In genomic region chr6:107458687-107459282, GRCh38 we compare ENCODE assay signal across 8 cellular contexts. TPM values are rescaled to one million over a fixed set of nuclear protein-coding genes. Genes with fewer than 3 reads are reported as not detected.
DNase-seq lines count a peak whose midpoint lies in the region; ATAC-seq and TF ChIP-seq lines count a peak whose summit lies in the region.

No MANE protein-coding gene starts in this region.

- H3K36me3 Mint-ChIP-seq in progenitor cell of endocrine pancreas (ENCODE audit: insufficient read depth) = no peaks in the 10 kb centered on the region

- DNase-seq in BE2C = no peak
- peak; percentile 5 for DNase-seq in NCI-H82 treated with DMSO at 0.1 percent for 48 hours (lab: John Stamatoyannopoulos, UW; ENCODE audit: unreplicated experiment)
- DNase-seq in activated gamma-delta T cell treated with Interleukin-2 at 50 U/mL for 16 hours = peak; percentile 23
- DNase-seq in left cardiac atrium = peak; percentile 24
- DNase-seq in progenitor cell of endocrine pancreas (ENCODE audit: low spot score, unreplicated experiment) = peak; percentile 25
- DNase-seq in SIG-M5 treated with dmso at 0.1 percent for 504 hours (lab: John Stamatoyannopoulos, UW; ENCODE audit: unreplicated experiment) = no peak

- H3K27ac Mint-ChIP-seq in progenitor cell of endocrine pancreas = peak overlapping the region; percentile 97

- no peaks in the 10 kb centered on the region for H3K9me3 ChIP-seq in BE2C

- H3K27me3 Mint-ChIP-seq in progenitor cell of endocrine pancreas = no peaks in the 10 kb centered on the region

- peak overlapping the region; percentile 93 for H3K4me3 ChIP-seq in BE2C (ENCODE audit: low read depth, low read length)

- peak overlapping the region; percentile 99 for H3K4me3 Mint-ChIP-seq in progenitor cell of endocrine pancreas (ENCODE audit: low read depth)

- H3K9me3 Mint-ChIP-seq in progenitor cell of endocrine pancreas (ENCODE audit: low read depth) = no peaks in the 10 kb centered on the region

- H3K4me1 Mint-ChIP-seq in progenitor cell of endocrine pancreas (ENCODE audit: low read depth) = peaks cover 8% of the 10 kb centered on the region

- no peaks in the 10 kb centered on the region for H3K36me3 ChIP-seq in BE2C

- no peaks in the 10 kb centered on the region for H3K27me3 ChIP-seq in BE2C

- no peaks in the 10 kb centered on the region; the same call in 1 of the 2 replicates for H3K4me1 ChIP-seq in BE2C

- TF ChIP-seq CTCF in BE2C (IDR thresholded peaks at IDR 0.05; ENCODE audit: low read depth, low read length) (no peak), progenitor cell of endocrine pancreas (IDR thresholded peaks at IDR 0.05; ENCODE audit: unreplicated experiment) (no peak)

- intact Hi-C loops in left cardiac atrium (cut with DNase I) = no loop called here

- ATAC-seq in GM18867 (IDR thresholded peaks at IDR 0.05; ENCODE audit: unreplicated experiment) = peak; percentile 31
- ATAC-seq in HG03064 (IDR thresholded peaks at IDR 0.05; ENCODE audit: low read depth, unreplicated experiment) = peak; percentile 22
- ATAC-seq in left cardiac atrium = peak in 1 of 2 donors; percentile 6

RNA-seq across cellular contexts. Expression of gene PDSS2, which starts 0.6 kb away (rescaled TPM):
- polyA plus RNA-seq in BE2C (2012; ENCODE audit: insufficient read depth, insufficient read length, low read depth) = 6.7 TPM
- 10 to 100 TPM; 11.1 to 15.6 TPM for total RNA-seq in left cardiac atrium
- 12.5 and 12.8 TPM in 2 replicates for total RNA-seq in progenitor cell of endocrine pancreas

RNA-seq across cellular contexts. Expression of gene SOBP, which starts 31.1 kb away (rescaled TPM):
- polyA plus RNA-seq in BE2C (2012; ENCODE audit: insufficient read depth, insufficient read length, low read depth) = 28.5 TPM
- total RNA-seq in left cardiac atrium = 10 to 100 TPM; 13.6 to 14.4 TPM
- total RNA-seq in progenitor cell of endocrine pancreas = 15.4 and 17.0 TPM in 2 replicates

Comparison
In these comparisons a context has a peak if more than half of its experiments do, and no peak if none do; other contexts are left out.
1. DNase-seq: peak in NCI-H82 treated with DMSO at 0.1 percent for 48 hours (single experiment), activated gamma-delta T cell treated with Interleukin-2 at 50 U/mL for 16 hours (single experiment), left cardiac atrium (single experiment) and progenitor cell of endocrine pancreas (single experiment); none in BE2C (single experiment) and SIG-M5 treated with dmso at 0.1 percent for 504 hours (single experiment).